ENCODE assay signal across 8 cellular contexts in the genomic region with DNA sequence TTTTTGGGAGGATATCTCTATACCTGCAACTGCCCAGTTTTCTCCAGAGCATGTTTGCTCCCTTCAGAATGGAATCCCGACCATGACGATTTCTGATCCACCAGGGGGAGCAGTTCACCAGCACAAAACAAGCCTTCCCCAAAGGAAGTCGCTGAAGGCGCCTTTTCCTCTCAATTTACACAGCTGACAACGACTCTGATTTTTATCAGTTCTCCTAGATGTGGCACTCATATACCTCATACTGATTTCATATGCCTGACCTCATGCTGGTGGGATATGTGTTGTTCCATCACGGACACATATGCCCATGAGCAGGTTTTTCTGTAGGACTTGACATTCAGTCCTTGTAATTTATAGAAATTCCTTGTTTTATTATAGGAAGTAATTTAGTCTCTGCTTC.
DNase-seq lines count a peak whose midpoint lies in the region; ATAC-seq and TF ChIP-seq lines count a peak whose summit lies in the region.

No MANE protein-coding gene starts in this region.

- H3K27me3 ChIP-seq in dorsolateral prefrontal cortex (peaks cover 0 to 66% (median 5%) of the 10 kb centered on the region in 45 donors), lung (ENCODE audit: control insufficient read depth, insufficient read depth) (no peaks in the 10 kb centered on the region)

- no peaks in the 10 kb centered on the region for H3K4me1 ChIP-seq in lung (ENCODE audit: control insufficient read depth in 2 of 2, insufficient read depth in 2 of 2, low read length in 2 of 2)

- peaks cover 49% of the 10 kb centered on the region for H3K27me3 Mint-ChIP-seq in activated CD4-positive, alpha-beta T cell treated with anti-CD3 and anti-CD28 coated beads, Interleukin-2, amount 10 ng/mL, durations not matched to agents 7 days and 5 days

- ATAC-seq in HG02938 (IDR thresholded peaks at IDR 0.05; ENCODE audit: unreplicated experiment) (peak; percentile 82), lung (ENCODE audit: insufficient read depth, low FRiP score) (no peak), HG03045 (IDR thresholded peaks at IDR 0.05; ENCODE audit: unreplicated experiment) (no peak)

- H3K9me3 ChIP-seq in lung (ENCODE audit: control insufficient read depth in 2 of 2, insufficient read depth in 1 of 2, low read length in 1 of 2): no peaks in the 10 kb centered on the region

- 5 to 7% methylated on average over 6 of the region's 6 CpGs for WGBS in lung, 2 donors

- POLR2A ChIA-PET in activated CD4-positive, alpha-beta T cell treated with anti-CD3 and anti-CD28 coated beads, Interleukin-2, amount 10 ng/mL, durations not matched to agents 7 days and 5 days (lab: Charles Lee): interaction anchor here (0.5 kb wide), 1 partner anchor 276 kb away, joined by 3 read pairs; no protein-coding TSS in a partner anchor

- DNase-seq in GM12865 (ENCODE audit: low read depth): peak; percentile 75
- DNase-seq in NCI-H226: peak; percentile 64
- peak; percentile 69 for DNase-seq in activated CD4-positive, alpha-beta T cell treated with anti-CD3 and anti-CD28 coated beads, Interleukin-2, amount 10 ng/mL, durations not matched to agents 7 days and 5 days
- DNase-seq in dorsolateral prefrontal cortex: peak in 9 of 10 donors; percentile 48 to 73 (median 62)
- DNase-seq in lung (ENCODE audit: low spot score): peak; percentile 65
- DNase-seq in stimulated activated CD8-positive, alpha-beta memory T cell treated with anti-CD3 and anti-CD28 coated beads, Interleukin-2, amount 100 ng/mL, for 1 hour (ENCODE audit: low read depth in 2 of 2): peak; percentile 20 to 22

- H3K36me3 ChIP-seq in lung (ENCODE audit: control insufficient read depth in 2 of 2, insufficient read depth in 2 of 2, low read length in 2 of 2): no peaks in the 10 kb centered on the region

- H3K4me1 Mint-ChIP-seq in activated CD4-positive, alpha-beta T cell treated with anti-CD3 and anti-CD28 coated beads, Interleukin-2, amount 10 ng/mL, durations not matched to agents 7 days and 5 days: peaks cover 2% of the 10 kb centered on the region

- no peaks in the 10 kb centered on the region for H3K9me3 Mint-ChIP-seq in activated CD4-positive, alpha-beta T cell treated with anti-CD3 and anti-CD28 coated beads, Interleukin-2, amount 10 ng/mL, durations not matched to agents 7 days and 5 days

- peak overlapping the region in 1 of 59 donors; percentile 0 for H3K27ac ChIP-seq in dorsolateral prefrontal cortex
- peak overlapping the region in 1 of 2 donors; percentile 73 for H3K27ac ChIP-seq in lung (ENCODE audit: low read depth in 1 of 2, low read length in 1 of 2)

- H3K4me3 ChIP-seq in GM12865 (ENCODE audit: low read depth, low read length) (no peak overlapping the region), dorsolateral prefrontal cortex (no peak overlapping the region), lung (peak overlapping the region; percentile 6)

- intact Hi-C loops in dorsolateral prefrontal cortex (cut with DNase I): loop anchor here in 1 of 2 donors (5.0 kb wide), 1 partner anchor 1083 kb away; no protein-coding TSS in a partner anchor

- CTCF ChIA-PET in activated CD4-positive, alpha-beta T cell treated with anti-CD3 and anti-CD28 coated beads, Interleukin-2, amount 10 ng/mL, durations not matched to agents 7 days and 5 days (lab: Charles Lee): no interaction called here

- H3K36me3 Mint-ChIP-seq in activated CD4-positive, alpha-beta T cell treated with anti-CD3 and anti-CD28 coated beads, Interleukin-2, amount 10 ng/mL, durations not matched to agents 7 days and 5 days (ENCODE audit: low read depth): no peaks in the 10 kb centered on the region

- TF ChIP-seq CTCF in GM12865 (IDR thresholded peaks at IDR 0.05; ENCODE audit: insufficient read depth, low read depth, low read length, missing control alignments) (peak; percentile 66), dorsolateral prefrontal cortex (IDR thresholded peaks at IDR 0.05 in 54 of 56, conservative IDR thresholded peaks at IDR 0.05 in 2 of 56; ENCODE audit: low read depth in 1 of 56, partially characterized antibody in 56 of 56) (peak; percentile 68 to 93 (median 84)), lung (IDR thresholded peaks at IDR 0.05; ENCODE audit: control extremely low read depth, extremely low read depth) (peak; percentile 62)

- H3K4me3 Mint-ChIP-seq in activated CD4-positive, alpha-beta T cell treated with anti-CD3 and anti-CD28 coated beads, Interleukin-2, amount 10 ng/mL, durations not matched to agents 7 days and 5 days: no peak overlapping the region

- H3K27ac Mint-ChIP-seq in activated CD4-positive, alpha-beta T cell treated with anti-CD3 and anti-CD28 coated beads, Interleukin-2, amount 10 ng/mL, durations not matched to agents 7 days and 5 days: no peak overlapping the region

Comparison
In these comparisons a context has a peak if more than half of its experiments do, and no peak if none do; other contexts are left out.
1. DNase-seq: peak in every context shown above with its lines; median percentile 75 in GM12865; 69 in activated CD4-positive, alpha-beta T cell treated with anti-CD3 and anti-CD28 coated beads, Interleukin-2, amount 10 ng/mL, durations not matched to agents 7 days and 5 days; 65 in lung; 64 in NCI-H226; 62 in dorsolateral prefrontal cortex; 21 in stimulated activated CD8-positive, alpha-beta memory T cell treated with anti-CD3 and anti-CD28 coated beads, Interleukin-2, amount 100 ng/mL, for 1 hour.